1 cellular context compared by ENCODE assay signal in genomic region chr6:163538331-163538730, GRCh38.
TF ChIP-seq lines count a peak whose summit lies in the region.

No MANE protein-coding gene starts in this region.

TF ChIP-seq in GM23338, 12 proteins besides CTCF, POLR2A, EP300 and RAD21 (continued from another document):
- TF ChIP-seq ZNF462 (CRISPR knock-in tag; IDR thresholded peaks at IDR 0.05) (no peak), CREB1 (CRISPR knock-in tag; IDR thresholded peaks at IDR 0.05; ENCODE audit: low read depth) (no peak), EZH2phosphoT487 (IDR thresholded peaks at IDR 0.05; ENCODE audit: unreplicated experiment) (no peak), EZH2 (IDR thresholded peaks at IDR 0.05; ENCODE audit: low read depth, unreplicated experiment) (no peak), POLR2AphosphoS5 (IDR thresholded peaks at IDR 0.05; ENCODE audit: low read depth) (no peak)
- TF ChIP-seq, protein P1, sequence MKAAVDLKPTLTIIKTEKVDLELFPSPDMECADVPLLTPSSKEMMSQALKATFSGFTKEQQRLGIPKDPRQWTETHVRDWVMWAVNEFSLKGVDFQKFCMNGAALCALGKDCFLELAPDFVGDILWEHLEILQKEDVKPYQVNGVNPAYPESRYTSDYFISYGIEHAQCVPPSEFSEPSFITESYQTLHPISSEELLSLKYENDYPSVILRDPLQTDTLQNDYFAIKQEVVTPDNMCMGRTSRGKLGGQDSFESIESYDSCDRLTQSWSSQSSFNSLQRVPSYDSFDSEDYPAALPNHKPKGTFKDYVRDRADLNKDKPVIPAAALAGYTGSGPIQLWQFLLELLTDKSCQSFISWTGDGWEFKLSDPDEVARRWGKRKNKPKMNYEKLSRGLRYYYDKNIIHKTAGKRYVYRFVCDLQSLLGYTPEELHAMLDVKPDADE (IDR thresholded peaks at IDR 0.05), result no peak
- TF ChIP-seq, protein P2, sequence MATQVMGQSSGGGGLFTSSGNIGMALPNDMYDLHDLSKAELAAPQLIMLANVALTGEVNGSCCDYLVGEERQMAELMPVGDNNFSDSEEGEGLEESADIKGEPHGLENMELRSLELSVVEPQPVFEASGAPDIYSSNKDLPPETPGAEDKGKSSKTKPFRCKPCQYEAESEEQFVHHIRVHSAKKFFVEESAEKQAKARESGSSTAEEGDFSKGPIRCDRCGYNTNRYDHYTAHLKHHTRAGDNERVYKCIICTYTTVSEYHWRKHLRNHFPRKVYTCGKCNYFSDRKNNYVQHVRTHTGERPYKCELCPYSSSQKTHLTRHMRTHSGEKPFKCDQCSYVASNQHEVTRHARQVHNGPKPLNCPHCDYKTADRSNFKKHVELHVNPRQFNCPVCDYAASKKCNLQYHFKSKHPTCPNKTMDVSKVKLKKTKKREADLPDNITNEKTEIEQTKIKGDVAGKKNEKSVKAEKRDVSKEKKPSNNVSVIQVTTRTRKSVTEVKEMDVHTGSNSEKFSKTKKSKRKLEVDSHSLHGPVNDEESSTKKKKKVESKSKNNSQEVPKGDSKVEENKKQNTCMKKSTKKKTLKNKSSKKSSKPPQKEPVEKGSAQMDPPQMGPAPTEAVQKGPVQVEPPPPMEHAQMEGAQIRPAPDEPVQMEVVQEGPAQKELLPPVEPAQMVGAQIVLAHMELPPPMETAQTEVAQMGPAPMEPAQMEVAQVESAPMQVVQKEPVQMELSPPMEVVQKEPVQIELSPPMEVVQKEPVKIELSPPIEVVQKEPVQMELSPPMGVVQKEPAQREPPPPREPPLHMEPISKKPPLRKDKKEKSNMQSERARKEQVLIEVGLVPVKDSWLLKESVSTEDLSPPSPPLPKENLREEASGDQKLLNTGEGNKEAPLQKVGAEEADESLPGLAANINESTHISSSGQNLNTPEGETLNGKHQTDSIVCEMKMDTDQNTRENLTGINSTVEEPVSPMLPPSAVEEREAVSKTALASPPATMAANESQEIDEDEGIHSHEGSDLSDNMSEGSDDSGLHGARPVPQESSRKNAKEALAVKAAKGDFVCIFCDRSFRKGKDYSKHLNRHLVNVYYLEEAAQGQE (IDR thresholded peaks at IDR 0.05; ENCODE audit: unreplicated experiment), result no peak
